In the genomic region with DNA sequence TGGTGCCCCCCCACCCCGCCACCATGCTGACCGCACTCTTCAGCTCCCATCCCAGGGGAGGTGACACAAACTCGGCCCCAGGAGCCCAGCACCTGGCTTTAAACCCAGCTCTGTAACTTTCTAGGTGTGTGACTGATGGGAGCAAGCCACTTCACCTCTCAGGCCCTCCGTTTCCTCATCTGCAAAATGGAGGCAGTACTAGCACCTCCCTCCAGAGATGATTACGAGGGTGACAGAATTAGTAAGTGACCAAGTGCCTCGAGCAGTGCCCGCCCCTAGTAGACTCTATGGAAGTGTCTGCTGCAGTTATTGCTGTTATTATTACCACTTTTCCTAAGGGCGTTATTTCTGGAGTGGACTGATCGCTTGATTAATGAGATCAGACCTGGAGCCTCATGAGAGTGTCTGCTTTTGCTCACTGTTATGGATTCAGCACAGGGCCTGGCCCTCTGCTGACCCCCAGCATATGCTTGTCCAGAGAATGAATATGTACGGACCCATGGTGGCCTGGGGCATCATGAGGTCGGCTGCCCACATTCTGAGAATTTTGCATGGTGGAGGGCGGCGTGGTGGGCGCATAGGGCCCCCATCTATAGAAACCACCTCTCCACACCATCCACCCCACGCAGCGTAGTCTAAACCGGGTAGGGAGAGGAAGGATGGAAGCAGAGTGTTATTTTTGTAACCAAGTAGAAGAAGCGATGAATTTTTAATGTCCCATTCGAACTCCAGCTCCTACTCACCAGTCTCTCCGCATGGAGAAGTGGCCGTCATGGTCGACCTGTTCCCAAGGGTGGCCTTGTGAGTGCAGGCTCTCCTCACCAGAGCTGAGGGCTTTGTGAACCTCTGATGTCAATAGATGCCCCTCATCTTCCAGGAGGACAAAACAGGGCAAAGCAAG, we compare ENCODE assay signal across 2 cellular contexts.
A peak's percentile ranks its signal among the peaks of the same experiment; 100 is the strongest.
TF ChIP-seq lines count a peak whose summit lies in the region.

No MANE protein-coding gene starts in this region.

TF ChIP-seq in SK-N-SH, 30 proteins besides CTCF, POLR2A, EP300 and RAD21 (continues in another document):
- TF ChIP-seq, protein P1, sequence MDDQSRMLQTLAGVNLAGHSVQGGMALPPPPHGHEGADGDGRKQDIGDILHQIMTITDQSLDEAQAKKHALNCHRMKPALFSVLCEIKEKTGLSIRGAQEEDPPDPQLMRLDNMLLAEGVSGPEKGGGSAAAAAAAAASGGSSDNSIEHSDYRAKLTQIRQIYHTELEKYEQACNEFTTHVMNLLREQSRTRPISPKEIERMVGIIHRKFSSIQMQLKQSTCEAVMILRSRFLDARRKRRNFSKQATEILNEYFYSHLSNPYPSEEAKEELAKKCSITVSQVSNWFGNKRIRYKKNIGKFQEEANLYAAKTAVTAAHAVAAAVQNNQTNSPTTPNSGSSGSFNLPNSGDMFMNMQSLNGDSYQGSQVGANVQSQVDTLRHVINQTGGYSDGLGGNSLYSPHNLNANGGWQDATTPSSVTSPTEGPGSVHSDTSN (IDR thresholded peaks at IDR 0.05): no peak
- TF ChIP-seq EZH2phosphoT487 (IDR thresholded peaks at IDR 0.05; ENCODE audit: borderline replicate concordance, low read depth) (no peak), NRF1 (IDR thresholded peaks at IDR 0.05; ENCODE audit: low read depth, low read length) (no peak), YY1 (IDR thresholded peaks at IDR 0.05; ENCODE audit: low read depth) (no peak), RFX5 (IDR thresholded peaks at IDR 0.05; ENCODE audit: low read length) (no peak), RCOR1 (IDR thresholded peaks at IDR 0.05; ENCODE audit: low read length) (0 out of 2 replicates have a peak, but pooled peaks have one; percentile 37), NFIC (IDR thresholded peaks at IDR 0.05; ENCODE audit: borderline replicate concordance) (no peak), FOXM1 (IDR thresholded peaks at IDR 0.05; ENCODE audit: low read depth) (no peak), GATA2 (CRISPR knock-in tag; IDR thresholded peaks at IDR 0.05) (peak; percentile 24; the same call in 1 of the 2 replicates), POLR2AphosphoS5 (IDR thresholded peaks at IDR 0.05; ENCODE audit: low read depth, low read length) (no peak), ELF1 (IDR thresholded peaks at IDR 0.05) (no peak), IRF3 (IDR thresholded peaks at IDR 0.05; ENCODE audit: low read depth, low read length) (no peak), MXI1 (IDR thresholded peaks at IDR 0.05; ENCODE audit: low read depth, low read length) (no peak), MAX (IDR thresholded peaks at IDR 0.05; ENCODE audit: low read depth) (no peak), TEAD4 (IDR thresholded peaks at IDR 0.05; ENCODE audit: borderline replicate concordance, insufficient read depth) (no peak), MEF2A (IDR thresholded peaks at IDR 0.05; ENCODE audit: borderline replicate concordance, low read depth) (no peak), FOXJ3 (CRISPR knock-in tag; IDR thresholded peaks at IDR 0.05) (0 out of 2 replicates have a peak, but pooled peaks have one; percentile 27)
- TF ChIP-seq, protein P2, sequence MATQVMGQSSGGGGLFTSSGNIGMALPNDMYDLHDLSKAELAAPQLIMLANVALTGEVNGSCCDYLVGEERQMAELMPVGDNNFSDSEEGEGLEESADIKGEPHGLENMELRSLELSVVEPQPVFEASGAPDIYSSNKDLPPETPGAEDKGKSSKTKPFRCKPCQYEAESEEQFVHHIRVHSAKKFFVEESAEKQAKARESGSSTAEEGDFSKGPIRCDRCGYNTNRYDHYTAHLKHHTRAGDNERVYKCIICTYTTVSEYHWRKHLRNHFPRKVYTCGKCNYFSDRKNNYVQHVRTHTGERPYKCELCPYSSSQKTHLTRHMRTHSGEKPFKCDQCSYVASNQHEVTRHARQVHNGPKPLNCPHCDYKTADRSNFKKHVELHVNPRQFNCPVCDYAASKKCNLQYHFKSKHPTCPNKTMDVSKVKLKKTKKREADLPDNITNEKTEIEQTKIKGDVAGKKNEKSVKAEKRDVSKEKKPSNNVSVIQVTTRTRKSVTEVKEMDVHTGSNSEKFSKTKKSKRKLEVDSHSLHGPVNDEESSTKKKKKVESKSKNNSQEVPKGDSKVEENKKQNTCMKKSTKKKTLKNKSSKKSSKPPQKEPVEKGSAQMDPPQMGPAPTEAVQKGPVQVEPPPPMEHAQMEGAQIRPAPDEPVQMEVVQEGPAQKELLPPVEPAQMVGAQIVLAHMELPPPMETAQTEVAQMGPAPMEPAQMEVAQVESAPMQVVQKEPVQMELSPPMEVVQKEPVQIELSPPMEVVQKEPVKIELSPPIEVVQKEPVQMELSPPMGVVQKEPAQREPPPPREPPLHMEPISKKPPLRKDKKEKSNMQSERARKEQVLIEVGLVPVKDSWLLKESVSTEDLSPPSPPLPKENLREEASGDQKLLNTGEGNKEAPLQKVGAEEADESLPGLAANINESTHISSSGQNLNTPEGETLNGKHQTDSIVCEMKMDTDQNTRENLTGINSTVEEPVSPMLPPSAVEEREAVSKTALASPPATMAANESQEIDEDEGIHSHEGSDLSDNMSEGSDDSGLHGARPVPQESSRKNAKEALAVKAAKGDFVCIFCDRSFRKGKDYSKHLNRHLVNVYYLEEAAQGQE (IDR thresholded peaks at IDR 0.05; ENCODE audit: low read depth, low read length): no peak
- TF ChIP-seq, protein P3, sequence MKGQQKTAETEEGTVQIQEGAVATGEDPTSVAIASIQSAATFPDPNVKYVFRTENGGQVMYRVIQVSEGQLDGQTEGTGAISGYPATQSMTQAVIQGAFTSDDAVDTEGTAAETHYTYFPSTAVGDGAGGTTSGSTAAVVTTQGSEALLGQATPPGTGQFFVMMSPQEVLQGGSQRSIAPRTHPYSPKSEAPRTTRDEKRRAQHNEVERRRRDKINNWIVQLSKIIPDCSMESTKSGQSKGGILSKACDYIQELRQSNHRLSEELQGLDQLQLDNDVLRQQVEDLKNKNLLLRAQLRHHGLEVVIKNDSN (IDR thresholded peaks at IDR 0.05; ENCODE audit: borderline replicate concordance, low read depth): no peak
- TF ChIP-seq, protein P4, sequence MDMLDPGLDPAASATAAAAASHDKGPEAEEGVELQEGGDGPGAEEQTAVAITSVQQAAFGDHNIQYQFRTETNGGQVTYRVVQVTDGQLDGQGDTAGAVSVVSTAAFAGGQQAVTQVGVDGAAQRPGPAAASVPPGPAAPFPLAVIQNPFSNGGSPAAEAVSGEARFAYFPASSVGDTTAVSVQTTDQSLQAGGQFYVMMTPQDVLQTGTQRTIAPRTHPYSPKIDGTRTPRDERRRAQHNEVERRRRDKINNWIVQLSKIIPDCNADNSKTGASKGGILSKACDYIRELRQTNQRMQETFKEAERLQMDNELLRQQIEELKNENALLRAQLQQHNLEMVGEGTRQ (IDR thresholded peaks at IDR 0.05; ENCODE audit: borderline replicate concordance, low read depth, low read length): no peak

TF ChIP-seq in SK-N-SH treated with all-trans-retinoic acid at 6 μM for 48 hours, 23 proteins besides CTCF, POLR2A, EP300 and RAD21:
- no peak for TF ChIP-seq POU6F1 (CRISPR knock-in tag; IDR thresholded peaks at IDR 0.05; ENCODE audit: borderline replicate concordance, low read depth)
- TF ChIP-seq ESRRG (CRISPR knock-in tag; IDR thresholded peaks at IDR 0.05): no peak
- TF ChIP-seq ZNF70 (CRISPR knock-in tag; IDR thresholded peaks at IDR 0.05): no peak
- TF ChIP-seq ZNF8 (CRISPR knock-in tag; IDR thresholded peaks at IDR 0.05): no peak
- TF ChIP-seq BACH2 (CRISPR knock-in tag; IDR thresholded peaks at IDR 0.05; ENCODE audit: borderline replicate concordance): no peak
